13 cellular contexts compared by ENCODE assay signal in genomic region chr13:45506811-45507210, GRCh38. TPM values are rescaled to one million over a fixed set of nuclear protein-coding genes. Genes with fewer than 3 reads are reported as not detected.
DNase-seq lines count a peak whose midpoint lies in the region; ATAC-seq and TF ChIP-seq lines count a peak whose summit lies in the region.
"Had no signal": no experiment of that assay in that cellular context is flagged by ENCODE, and none has a peak within 500 bp of the region (broad histone marks: within the 10 kb centered on the region; RNA-seq: fewer than 3 reads in every experiment).

No MANE protein-coding gene starts in this region.

- H3K27me3 ChIP-seq in CD4-positive, alpha-beta T cell (ENCODE audit: control insufficient read depth, insufficient read depth, low read length): no peaks in the 10 kb centered on the region
- H3K27me3 ChIP-seq in CD8-positive, alpha-beta T cell (ENCODE audit: insufficient read depth, low read length): no peaks in the 10 kb centered on the region
- H3K27me3 ChIP-seq: MG63 had no signal

- CTCF ChIA-PET in CD4-positive, alpha-beta T cell (lab: Charles Lee): no interaction called here
- CTCF ChIA-PET in CD8-positive, alpha-beta T cell (lab: Charles Lee): interaction anchor here (1.3 kb wide), 1 partner anchor 136 kb away, joined by 5 read pairs; no protein-coding TSS in a partner anchor

- intact Hi-C loops in CD4-positive, alpha-beta T cell (cut with DNase I, micrococcal nuclease): no loop called here
- intact Hi-C loops in CD8-positive, alpha-beta T cell (cut with DNase I, micrococcal nuclease): no loop called here

- peak overlapping the region; percentile 22 for H3K27ac Mint-ChIP-seq in CD4-positive, alpha-beta T cell
- peak overlapping the region; percentile 88 for H3K27ac Mint-ChIP-seq in CD8-positive, alpha-beta T cell
- peak overlapping the region; percentile 11 for H3K27ac Mint-ChIP-seq in activated naive CD8-positive, alpha-beta T cell treated with anti-CD3 and anti-CD28 coated beads, Interleukin-2, amount 10 ng/mL, durations not matched to agents 7 days and 5 days
- peak overlapping the region in 7 of 10 donors; percentile 9 to 85 (median 57) for H3K27ac Mint-ChIP-seq in naive thymus-derived CD8-positive, alpha-beta T cell
- H3K27ac Mint-ChIP-seq: GM23338 had no signal

- no peak for ATAC-seq in CD4-positive, alpha-beta T cell (ENCODE audit: poor library complexity)
- ATAC-seq in CD8-positive, alpha-beta T cell: no peak
- no peak for ATAC-seq in activated naive CD8-positive, alpha-beta T cell treated with anti-CD3 and anti-CD28 coated beads, Interleukin-2, amount 10 ng/mL, durations not matched to agents 7 days and 5 days (ENCODE audit: low read depth)
- ATAC-seq in naive thymus-derived CD8-positive, alpha-beta T cell: no peak
- ATAC-seq in GM18868 (IDR thresholded peaks at IDR 0.05; ENCODE audit: unreplicated experiment): no peak
- ATAC-seq in GM19467 (IDR thresholded peaks at IDR 0.05; ENCODE audit: unreplicated experiment): no peak
- ATAC-seq: GM23338 had no signal

- H3K9me3 ChIP-seq in CD4-positive, alpha-beta T cell (ENCODE audit: control insufficient read depth, low read length): no peaks in the 10 kb centered on the region
- no peaks in the 10 kb centered on the region for H3K9me3 ChIP-seq in CD8-positive, alpha-beta T cell (ENCODE audit: low read length)
- H3K9me3 ChIP-seq: MG63 had no signal

- H3K4me1 ChIP-seq in CD8-positive, alpha-beta T cell (ENCODE audit: insufficient read depth, low read length): no peaks in the 10 kb centered on the region

- H3K9me3 Mint-ChIP-seq in CD4-positive, alpha-beta T cell: no peaks in the 10 kb centered on the region
- no peaks in the 10 kb centered on the region for H3K9me3 Mint-ChIP-seq in CD8-positive, alpha-beta T cell
- no peaks in the 10 kb centered on the region for H3K9me3 Mint-ChIP-seq in activated naive CD8-positive, alpha-beta T cell treated with anti-CD3 and anti-CD28 coated beads, Interleukin-2, amount 10 ng/mL, durations not matched to agents 7 days and 5 days
- H3K9me3 Mint-ChIP-seq in naive thymus-derived CD8-positive, alpha-beta T cell: no peaks in the 10 kb centered on the region
- H3K9me3 Mint-ChIP-seq: GM23338 had no signal

- no peak for TF ChIP-seq CTCF in CD4-positive, alpha-beta T cell (IDR thresholded peaks at IDR 0.05)
- TF ChIP-seq CTCF in CD8-positive, alpha-beta T cell (IDR thresholded peaks at IDR 0.05): no peak

- H3K27me3 Mint-ChIP-seq in CD4-positive, alpha-beta T cell: no peaks in the 10 kb centered on the region
- no peaks in the 10 kb centered on the region for H3K27me3 Mint-ChIP-seq in CD8-positive, alpha-beta T cell (ENCODE audit: low read depth)
- no peaks in the 10 kb centered on the region for H3K27me3 Mint-ChIP-seq in activated naive CD8-positive, alpha-beta T cell treated with anti-CD3 and anti-CD28 coated beads, Interleukin-2, amount 10 ng/mL, durations not matched to agents 7 days and 5 days
- no peaks in the 10 kb centered on the region for H3K27me3 Mint-ChIP-seq in naive thymus-derived CD8-positive, alpha-beta T cell

- no peak overlapping the region for H3K4me3 ChIP-seq in CD8-positive, alpha-beta T cell (ENCODE audit: low read depth, low read length)
- H3K4me3 ChIP-seq: GM23338, MG63 had no signal

- no peak overlapping the region for H3K27ac ChIP-seq in CD4-positive, alpha-beta T cell (ENCODE audit: low read depth, low read length)
- H3K27ac ChIP-seq in CD8-positive, alpha-beta T cell (ENCODE audit: low read depth, low read length): no peak overlapping the region
- H3K27ac ChIP-seq: KMS-11 had no signal

- peaks cover 83% of the 10 kb centered on the region for H3K36me3 Mint-ChIP-seq in CD4-positive, alpha-beta T cell (ENCODE audit: low read depth)
- H3K36me3 Mint-ChIP-seq in CD8-positive, alpha-beta T cell: peaks cover 77% of the 10 kb centered on the region
- H3K36me3 Mint-ChIP-seq in activated naive CD8-positive, alpha-beta T cell treated with anti-CD3 and anti-CD28 coated beads, Interleukin-2, amount 10 ng/mL, durations not matched to agents 7 days and 5 days: peaks cover 35% of the 10 kb centered on the region
- peaks cover 11 to 78% (median 12%) of the 10 kb centered on the region in 3 donors for H3K36me3 Mint-ChIP-seq in naive thymus-derived CD8-positive, alpha-beta T cell

- no peak for DNase-seq in CD4-positive, alpha-beta T cell
- no peak for DNase-seq in CD8-positive, alpha-beta T cell
- no peak for DNase-seq in activated naive CD8-positive, alpha-beta T cell treated with anti-CD3 and anti-CD28 coated beads, Interleukin-2, amount 10 ng/mL, durations not matched to agents 7 days and 5 days
- DNase-seq in naive thymus-derived CD8-positive, alpha-beta T cell: no peak
- DNase-seq in NCI-H1048 (lab: John Stamatoyannopoulos, UW): no peak
- DNase-seq: MG63, NCI-H1105, NCI-H187, NCI-H774 had no signal

- H3K36me3 ChIP-seq in CD8-positive, alpha-beta T cell (ENCODE audit: insufficient read depth, low read length): peaks cover 37% of the 10 kb centered on the region

- H3K4me3 Mint-ChIP-seq in CD4-positive, alpha-beta T cell: no peak overlapping the region
- H3K4me3 Mint-ChIP-seq in CD8-positive, alpha-beta T cell: no peak overlapping the region
- H3K4me3 Mint-ChIP-seq in activated naive CD8-positive, alpha-beta T cell treated with anti-CD3 and anti-CD28 coated beads, Interleukin-2, amount 10 ng/mL, durations not matched to agents 7 days and 5 days: no peak overlapping the region
- H3K4me3 Mint-ChIP-seq in naive thymus-derived CD8-positive, alpha-beta T cell: no peak overlapping the region
- H3K4me3 Mint-ChIP-seq: GM23338 had no signal

- POLR2A ChIA-PET in CD4-positive, alpha-beta T cell (lab: Charles Lee): no interaction called here
- POLR2A ChIA-PET in CD8-positive, alpha-beta T cell (lab: Charles Lee): no interaction called here
- POLR2A ChIA-PET in activated naive CD8-positive, alpha-beta T cell treated with anti-CD3 and anti-CD28 coated beads, Interleukin-2, amount 10 ng/mL, durations not matched to agents 7 days and 5 days (lab: Charles Lee): no interaction called here
- POLR2A ChIA-PET in naive thymus-derived CD8-positive, alpha-beta T cell (lab: Charles Lee): no interaction called here

- peaks cover 7% of the 10 kb centered on the region for H3K4me1 Mint-ChIP-seq in CD4-positive, alpha-beta T cell (ENCODE audit: low read depth)
- peaks cover 5% of the 10 kb centered on the region for H3K4me1 Mint-ChIP-seq in CD8-positive, alpha-beta T cell (ENCODE audit: low read depth)
- peaks cover 3% of the 10 kb centered on the region for H3K4me1 Mint-ChIP-seq in activated naive CD8-positive, alpha-beta T cell treated with anti-CD3 and anti-CD28 coated beads, Interleukin-2, amount 10 ng/mL, durations not matched to agents 7 days and 5 days
- peaks cover 5 to 8% (median 6%) of the 10 kb centered on the region in 4 donors for H3K4me1 Mint-ChIP-seq in naive thymus-derived CD8-positive, alpha-beta T cell
- H3K4me1 Mint-ChIP-seq: GM23338 had no signal

RNA-seq across cellular contexts. Expression of gene COG3, which starts 42.1 kb away (rescaled TPM):
- 10 to 100 TPM; 52.8 to 57.0 TPM for total RNA-seq in CD4-positive, alpha-beta T cell
- 10 to 100 TPM; 45.9 to 47.6 TPM for total RNA-seq in CD8-positive, alpha-beta T cell
- 10 to 100 TPM; 26.2 to 28.4 TPM for total RNA-seq in activated naive CD8-positive, alpha-beta T cell treated with anti-CD3 and anti-CD28 coated beads, Interleukin-2, amount 10 ng/mL, durations not matched to agents 7 days and 5 days
- 10 to 100 TPM; 45.8 to 48.9 TPM for total RNA-seq in naive thymus-derived CD8-positive, alpha-beta T cell
- polyA plus RNA-seq in naive thymus-derived CD8-positive, alpha-beta T cell: 10 to 100 TPM; 22.2 to 29.9 (median 27.4) TPM

Comparison
In these comparisons a context has a peak if more than half of its experiments do, and no peak if none do; other contexts are left out.
1. H3K27ac Mint-ChIP-seq: peak in every context shown above with its lines; median percentile 88 in CD8-positive, alpha-beta T cell; 57 in naive thymus-derived CD8-positive, alpha-beta T cell; 22 in CD4-positive, alpha-beta T cell; 11 in activated naive CD8-positive, alpha-beta T cell treated with anti-CD3 and anti-CD28 coated beads, Interleukin-2, amount 10 ng/mL, durations not matched to agents 7 days and 5 days.